ENCODE assay signal across 1 cellular context in genomic region chr13:93224545-93224944, GRCh38.
TF ChIP-seq lines count a peak whose summit lies in the region.

No MANE protein-coding gene starts in this region.

TF ChIP-seq in HepG2, 621 proteins besides CTCF, POLR2A, EP300 and RAD21 (continued from another document):
- TF ChIP-seq ARID4A (CRISPR knock-in tag; IDR thresholded peaks at IDR 0.05; ENCODE audit: borderline replicate concordance) (peak; percentile 49; the same call in 1 of the 2 replicates), ZNF292 (CRISPR knock-in tag; IDR thresholded peaks at IDR 0.05; ENCODE audit: borderline replicate concordance, low read depth) (peak; percentile 84), PPARG (CRISPR knock-in tag; conservative IDR thresholded peaks at IDR 0.05) (peak; percentile 96), TBP (CRISPR knock-in tag; IDR thresholded peaks at IDR 0.05) (no peak), ELF3 (CRISPR knock-in tag; IDR thresholded peaks at IDR 0.05) (peak; percentile 97), FOSL1 (CRISPR knock-in tag; IDR thresholded peaks at IDR 0.05; ENCODE audit: borderline replicate concordance) (peak; percentile 54; the same call in 1 of the 2 replicates), ELF1 (CRISPR knock-in tag; IDR thresholded peaks at IDR 0.05) (peak; percentile 57), HES4 (CRISPR knock-in tag; IDR thresholded peaks at IDR 0.05; ENCODE audit: borderline replicate concordance) (no peak), HMG20B (CRISPR knock-in tag; conservative IDR thresholded peaks at IDR 0.05) (peak; percentile 98), ZNF282 (IDR thresholded peaks at IDR 0.05; ENCODE audit: partially characterized antibody) (no peak), ATF4 (CRISPR knock-in tag; IDR thresholded peaks at IDR 0.05) (peak in 1 of 2 experiments; percentile 92; a peak in 2 of 4 replicates), TEAD3 (CRISPR knock-in tag; optimal IDR thresholded peaks at IDR 0.05; ENCODE audit: borderline replicate concordance) (peak; percentile 100), HMGXB3 (CRISPR knock-in tag; IDR thresholded peaks at IDR 0.05; ENCODE audit: borderline replicate concordance) (peak; percentile 82; the same call in 1 of the 2 replicates), ZBTB43 (CRISPR knock-in tag; conservative IDR thresholded peaks at IDR 0.05) (peak; percentile 97), FOXP4 (CRISPR knock-in tag; IDR thresholded peaks at IDR 0.05) (peak; percentile 96)
TF ChIP-seq in HepG2: peak in this region for 281.
